14 cellular contexts compared by ENCODE assay signal in the genomic region with DNA sequence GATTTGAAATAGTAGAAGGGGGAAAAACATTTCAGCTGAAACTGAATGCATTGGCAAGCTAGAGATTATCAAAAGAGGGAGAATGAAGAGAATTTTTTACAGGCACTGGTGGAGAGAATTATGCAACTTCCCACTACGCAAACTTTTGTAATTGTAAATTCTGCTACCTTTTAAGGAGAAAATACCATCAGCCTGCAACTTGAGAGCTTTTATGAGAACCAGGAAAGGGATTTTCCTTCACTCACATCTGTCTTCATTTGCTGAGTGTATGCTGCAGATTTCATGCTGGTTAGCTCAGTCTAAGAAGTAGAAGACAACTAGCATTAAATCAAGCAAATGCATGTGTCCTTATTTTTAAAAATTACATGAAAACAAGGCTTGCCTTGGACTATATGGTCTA. TPM values are rescaled to one million over a fixed set of nuclear protein-coding genes. Genes with fewer than 3 reads are reported as not detected.
A peak's percentile ranks its signal among the peaks of the same experiment; 100 is the strongest.
DNase-seq lines count a peak whose midpoint lies in the region; ATAC-seq and TF ChIP-seq lines count a peak whose summit lies in the region.
"Had no signal": no experiment of that assay in that cellular context is flagged by ENCODE, and none has a peak within 500 bp of the region (broad histone marks: within the 10 kb centered on the region; RNA-seq: fewer than 3 reads in every experiment).

No MANE protein-coding gene starts in this region.

- TF ChIP-seq EP300 in gastroesophageal sphincter (IDR thresholded peaks at IDR 0.05), result no peak

- H3K4me3 Mint-ChIP-seq in activated CD8-positive, alpha-beta T cell treated with anti-CD3 and anti-CD28 coated beads, Interleukin-2, amount 10 ng/mL, durations not matched to agents 7 days and 5 days, result no peak overlapping the region
- H3K4me3 Mint-ChIP-seq: CD8-positive, alpha-beta T cell; dendritic cell treated with granulocyte-macrophage colony-stimulating factor and Interleukin-4, amounts not matched to agents 40 ng/mL and 50 ng/mL, for 4 days; H9; stimulated activated naive B cell treated with anti-CD40 and anti-IgM and Interleukin-4, amounts not matched to agents 10 μg/mL and 1 μg/mL and 100 μg/mL, for 72 hours had no signal

- H3K4me1 ChIP-seq in gastroesophageal sphincter (peaks cover 0 to 29% (median 0%) of the 10 kb centered on the region in 3 donors), psoas muscle (peaks cover 6% of the 10 kb centered on the region)

- peak overlapping the region; percentile 84 for H3K9ac ChIP-seq in SK-N-MC (ENCODE audit: insufficient read length)

- H3K36me3 Mint-ChIP-seq in activated CD8-positive, alpha-beta T cell treated with anti-CD3 and anti-CD28 coated beads, Interleukin-2, amount 10 ng/mL, durations not matched to agents 7 days and 5 days (ENCODE audit: low read depth), result no peaks in the 10 kb centered on the region
- H3K36me3 Mint-ChIP-seq: CD8-positive, alpha-beta T cell; stimulated activated naive B cell treated with anti-CD40 and anti-IgM and Interleukin-4, amounts not matched to agents 10 μg/mL and 1 μg/mL and 100 μg/mL, for 72 hours had no signal

- no peaks in the 10 kb centered on the region for H3K27me3 Mint-ChIP-seq in activated CD8-positive, alpha-beta T cell treated with anti-CD3 and anti-CD28 coated beads, Interleukin-2, amount 10 ng/mL, durations not matched to agents 7 days and 5 days (ENCODE audit: low read depth)
- H3K27me3 Mint-ChIP-seq: dendritic cell treated with granulocyte-macrophage colony-stimulating factor and Interleukin-4, amounts not matched to agents 40 ng/mL and 50 ng/mL, for 4 days; stimulated activated naive B cell treated with anti-CD40 and anti-IgM and Interleukin-4, amounts not matched to agents 10 μg/mL and 1 μg/mL and 100 μg/mL, for 72 hours had no signal

- TF ChIP-seq POLR2A in gastroesophageal sphincter (IDR thresholded peaks at IDR 0.05), result no peak

- H3K36me3 ChIP-seq in SK-N-MC (ENCODE audit: insufficient read depth, low read length) (no peaks in the 10 kb centered on the region), gastroesophageal sphincter (no peaks in the 10 kb centered on the region), psoas muscle (ENCODE audit: insufficient read depth in 1 of 2, low read depth in 1 of 2) (no peaks in the 10 kb centered on the region)

- peaks cover 2% of the 10 kb centered on the region for H3K9me3 Mint-ChIP-seq in activated CD8-positive, alpha-beta T cell treated with anti-CD3 and anti-CD28 coated beads, Interleukin-2, amount 10 ng/mL, durations not matched to agents 7 days and 5 days (ENCODE audit: insufficient read depth)
- H3K9me3 Mint-ChIP-seq: CD8-positive, alpha-beta T cell; dendritic cell treated with granulocyte-macrophage colony-stimulating factor and Interleukin-4, amounts not matched to agents 40 ng/mL and 50 ng/mL, for 4 days; H9; stimulated activated naive B cell treated with anti-CD40 and anti-IgM and Interleukin-4, amounts not matched to agents 10 μg/mL and 1 μg/mL and 100 μg/mL, for 72 hours had no signal

- H3K9me3 ChIP-seq in SK-N-MC (ENCODE audit: low read depth, low read length), result no peaks in the 10 kb centered on the region
- H3K9me3 ChIP-seq in gastroesophageal sphincter, result no peaks in the 10 kb centered on the region
- no peaks in the 10 kb centered on the region for H3K9me3 ChIP-seq in psoas muscle

- peak overlapping the region; percentile 98 for H3K27ac ChIP-seq in SK-N-MC
- H3K27ac ChIP-seq in gastroesophageal sphincter, result peak overlapping the region; percentile 40 to 80 (median 63)
- H3K27ac ChIP-seq in psoas muscle, result peak overlapping the region; percentile 70

- peak; percentile 37 for ATAC-seq in gastroesophageal sphincter
- no peak for ATAC-seq in psoas muscle
- ATAC-seq in GM21723 (IDR thresholded peaks at IDR 0.05; ENCODE audit: unreplicated experiment), result no peak
- no peak for ATAC-seq in activated CD8-positive, alpha-beta T cell treated with anti-CD3 and anti-CD28 coated beads, Interleukin-2, amount 10 ng/mL, durations not matched to agents 7 days and 5 days
- ATAC-seq: CD8-positive, alpha-beta T cell; stimulated activated naive B cell treated with anti-CD40 and anti-IgM and Interleukin-4, amounts not matched to agents 10 μg/mL and 1 μg/mL and 100 μg/mL, for 72 hours had no signal

- CTCF ChIA-PET in activated CD8-positive, alpha-beta T cell treated with anti-CD3 and anti-CD28 coated beads, Interleukin-2, amount 10 ng/mL, durations not matched to agents 7 days and 5 days (lab: Charles Lee), result no interaction called here

- 29 to 43% methylated on average over 1 of the region's 1 CpG for WGBS in gastroesophageal sphincter (ENCODE audit: low coverage in 1 of 2), 2 donors
- WGBS in psoas muscle, 3 donors, result 38 to 55% (median 44%) methylated on average over 1 of the region's 1 CpG

- H3K4me3 ChIP-seq in SK-N-MC (peak overlapping the region; percentile 69), gastroesophageal sphincter (no peak overlapping the region), psoas muscle (peak overlapping the region; percentile 22)

- no peak overlapping the region for H3K27ac Mint-ChIP-seq in activated CD8-positive, alpha-beta T cell treated with anti-CD3 and anti-CD28 coated beads, Interleukin-2, amount 10 ng/mL, durations not matched to agents 7 days and 5 days
- H3K27ac Mint-ChIP-seq: CD8-positive, alpha-beta T cell; dendritic cell treated with granulocyte-macrophage colony-stimulating factor and Interleukin-4, amounts not matched to agents 40 ng/mL and 50 ng/mL, for 4 days; stimulated activated naive B cell treated with anti-CD40 and anti-IgM and Interleukin-4, amounts not matched to agents 10 μg/mL and 1 μg/mL and 100 μg/mL, for 72 hours had no signal

- POLR2A ChIA-PET in activated CD8-positive, alpha-beta T cell treated with anti-CD3 and anti-CD28 coated beads, Interleukin-2, amount 10 ng/mL, durations not matched to agents 7 days and 5 days (lab: Charles Lee), result no interaction called here

- intact Hi-C loops in psoas muscle (cut with DNase I), result no loop called here

- no peaks in the 10 kb centered on the region for H3K4me1 Mint-ChIP-seq in activated CD8-positive, alpha-beta T cell treated with anti-CD3 and anti-CD28 coated beads, Interleukin-2, amount 10 ng/mL, durations not matched to agents 7 days and 5 days (ENCODE audit: low read depth)
- H3K4me1 Mint-ChIP-seq: stimulated activated naive B cell treated with anti-CD40 and anti-IgM and Interleukin-4, amounts not matched to agents 10 μg/mL and 1 μg/mL and 100 μg/mL, for 72 hours had no signal

- DNase-seq in AG09319 (ENCODE audit: extremely low read depth, low read depth) (peak; percentile 87), SK-N-MC (ENCODE audit: low read depth, low spot score) (peak; percentile 84), psoas muscle (no peak), SK-N-DZ (ENCODE audit: low spot score) (no peak), GDM1 (lab: John Stamatoyannopoulos, UW) (no peak)
- DNase-seq in activated CD8-positive, alpha-beta T cell treated with anti-CD3 and anti-CD28 coated beads, Interleukin-2, amount 10 ng/mL, durations not matched to agents 7 days and 5 days, result no peak
- DNase-seq: activated CD8-positive, alpha-beta memory T cell treated with anti-CD3 and anti-CD28 coated beads, Interleukin-2, amount 50 U/mL, for 4 hours; CD8-positive, alpha-beta T cell; H9; NCI-H2227 treated with DMSO at 0.1 percent for 48 hours; stimulated activated naive B cell treated with anti-CD40 and anti-IgM and Interleukin-4, amounts not matched to agents 10 μg/mL and 1 μg/mL and 100 μg/mL, for 72 hours had no signal

- no peaks in the 10 kb centered on the region for H3K27me3 ChIP-seq in gastroesophageal sphincter
- no peaks in the 10 kb centered on the region for H3K27me3 ChIP-seq in psoas muscle (ENCODE audit: insufficient read depth in 3 of 3, low read length in 2 of 3)

- TF ChIP-seq CTCF in AG09319 (IDR thresholded peaks at IDR 0.05; ENCODE audit: low read depth, low read length) (no peak), gastroesophageal sphincter (IDR thresholded peaks at IDR 0.05) (no peak), psoas muscle (IDR thresholded peaks at IDR 0.05) (no peak)

RNA-seq across cellular contexts. Expression of a gene that starts 43.7 kb away (rescaled TPM):
- total RNA-seq in gastroesophageal sphincter (100 to 1,000 TPM in 2 of 4 donors, 10 to 100 TPM in 2; 68.5 to 144 (median 103) TPM), psoas muscle (10 to 100 TPM; 32.0 to 70.3 (median 51.1) TPM)
- 10 to 100 TPM; 12.2 to 19.3 (median 15.7) TPM for polyA plus RNA-seq in psoas muscle
- total RNA-seq in activated CD8-positive, alpha-beta T cell treated with anti-CD3 and anti-CD28 coated beads, Interleukin-2, amount 10 ng/mL, durations not matched to agents 7 days and 5 days, result 1 to 10 TPM in 1 of 2 experiments, under 1 TPM in 1; 0.99 to 1.4 TPM
- 2.8 and 3.2 TPM in 2 replicates for polyA plus RNA-seq in SK-N-DZ (2014; cell fraction: cytosol; rRNA removed)
- polyA plus RNA-seq in SK-N-DZ (2014; cell fraction: nucleus; rRNA removed), result 6.7 and 8.8 TPM in 2 replicates
- total RNA-seq: CD8-positive, alpha-beta T cell had no signal

Comparison
In these comparisons a context has a peak if more than half of its experiments do, and no peak if none do; other contexts are left out.
1. DNase-seq: peak in AG09319 (single experiment) and SK-N-MC (single experiment); none in psoas muscle (0 of 2), activated CD8-positive, alpha-beta T cell treated with anti-CD3 and anti-CD28 coated beads, Interleukin-2, amount 10 ng/mL, durations not matched to agents 7 days and 5 days (single experiment), SK-N-DZ (single experiment) and GDM1 (single experiment).
2. H3K4me3 ChIP-seq: peak in SK-N-MC (single experiment) and psoas muscle (single experiment); none in gastroesophageal sphincter (0 of 2).
3. RNA of a gene that starts 43.7 kb away (total RNA-seq): 68.5 to 144 TPM in gastroesophageal sphincter and 32.0 to 70.3 TPM in psoas muscle; 0.99 to 1.4 TPM in activated CD8-positive, alpha-beta T cell treated with anti-CD3 and anti-CD28 coated beads, Interleukin-2, amount 10 ng/mL, durations not matched to agents 7 days and 5 days; every median in the first group is over 10 times any median in the second.
4. Peak in every context shown above with its lines, with median percentiles within 50 percentile points of each other: H3K27ac ChIP-seq.